In the genomic region with DNA sequence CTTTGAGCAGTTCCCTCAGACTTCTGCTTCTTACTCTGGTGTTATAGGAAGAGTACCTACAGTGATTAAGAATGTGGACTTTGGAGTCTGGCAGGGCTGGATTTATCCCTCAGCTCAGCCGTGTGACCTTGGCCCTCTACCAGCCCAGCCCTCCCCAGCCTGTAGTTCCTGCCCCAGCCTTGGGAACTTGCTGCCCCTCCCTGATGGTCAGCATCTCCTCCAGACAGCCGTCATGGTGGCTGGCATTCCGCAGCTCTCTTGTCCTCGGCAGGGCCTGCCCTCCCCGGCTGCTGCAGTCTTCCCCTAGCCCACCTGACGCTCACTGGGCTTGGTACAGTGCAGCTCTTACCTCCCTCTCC, we compare ENCODE assay signal across 29 cellular contexts. TPM values are rescaled to one million over a fixed set of nuclear protein-coding genes. Genes with fewer than 3 reads are reported as not detected.
DNase-seq lines count a peak whose midpoint lies in the region; ATAC-seq, FAIRE-seq and TF ChIP-seq lines count a peak whose summit lies in the region.
"Had no signal": no experiment of that assay in that cellular context is flagged by ENCODE, and none has a peak within 500 bp of the region (broad histone marks: within the 10 kb centered on the region; RNA-seq: fewer than 3 reads in every experiment).

No MANE protein-coding gene starts in this region.

- FAIRE-seq in K562 (lab: Jason Lieb, UNC), result no peak
- FAIRE-seq: GM19239, H1 had no signal

- peak overlapping the region in 1 of 2 experiments; percentile 45; a peak in 1 of 4 replicates for H3K9ac ChIP-seq in K562 (ENCODE audit: insufficient read depth in 1 of 2, low read depth in 2 of 2, low read length in 2 of 2)
- H3K9ac ChIP-seq: BLaER1, parathyroid adenoma had no signal

- H3K27me3 ChIP-seq in K562 (ENCODE audit: control insufficient read depth in 2 of 2, insufficient read depth in 2 of 2, low read length in 2 of 2) (no peaks in the 10 kb centered on the region), right cardiac atrium (ENCODE audit: control insufficient read depth, insufficient read depth) (no peaks in the 10 kb centered on the region), upper lobe of left lung (no peaks in the 10 kb centered on the region), tibial nerve (no peaks in the 10 kb centered on the region)
- H3K27me3 ChIP-seq: BLaER1, cardiac muscle cell, esophagus squamous epithelium, tibial artery had no signal

- no peak for TF ChIP-seq RAD21 in K562 (CRISPR knock-in tag; conservative IDR thresholded peaks at IDR 0.05 in 1 of 2, IDR thresholded peaks at IDR 0.05 in 1 of 2)

- CTCF ChIA-PET in K562 (lab: Yijun Ruan, JAX; ENCODE audit: low intra/inter-chr PET ratio), result no interaction called here

- in situ Hi-C loops in K562 (cut with MboI), result no loop called here

- H3K9me3 ChIP-seq in K562 (replicated peaks; ENCODE audit: control insufficient read depth, insufficient read depth, low read depth, low read length), result no peaks in the 10 kb centered on the region
- H3K9me3 ChIP-seq in right cardiac atrium (ENCODE audit: control insufficient read depth, low read length), result no peaks in the 10 kb centered on the region
- H3K9me3 ChIP-seq in upper lobe of left lung, result no peaks in the 10 kb centered on the region
- H3K9me3 ChIP-seq in tibial nerve, result no peaks in the 10 kb centered on the region
- H3K9me3 ChIP-seq: BLaER1, esophagus squamous epithelium, tibial artery had no signal

- no peak for ATAC-seq in K562
- peak in 1 of 2 donors; percentile 42 for ATAC-seq in right cardiac atrium
- peak; percentile 14 to 28 for ATAC-seq in upper lobe of left lung (ENCODE audit: low FRiP score in 2 of 2)
- ATAC-seq: activated naive CD4-positive, alpha-beta T cell treated with anti-CD3 and anti-CD28 coated beads, Interleukin-2, amount 50 U/mL, for 72 hours; stimulated activated naive CD8-positive, alpha-beta T cell treated with anti-CD3 and anti-CD28 coated beads, Interleukin-15, Interleukin-2, amounts not matched to agents 100 U/mL and 50 U/mL, for 24 hours had no signal

- H3K27ac ChIP-seq in K562 (ENCODE audit: extremely low read depth, low read depth, low read length), result no peak overlapping the region
- H3K27ac ChIP-seq in right cardiac atrium (ENCODE audit: low read length), result peak overlapping the region; percentile 25
- peak overlapping the region in 1 of 4 donors; percentile 25 for H3K27ac ChIP-seq in upper lobe of left lung
- H3K27ac ChIP-seq in tibial nerve, result no peak overlapping the region
- H3K27ac ChIP-seq: BLaER1, cardiac muscle cell, esophagus squamous epithelium, parathyroid adenoma, tibial artery had no signal

- no peaks in the 10 kb centered on the region; the same call in 1 of the 2 replicates for H4K20me1 ChIP-seq in K562 (replicated peaks; ENCODE audit: control insufficient read depth, insufficient read depth, low read length)

- WGBS in K562 (ENCODE audit: insufficient coverage, low coverage, missing lambda C conversion rate), result 88% methylated on average over 6 of the region's 6 CpGs
- 61% methylated on average over 6 of the region's 6 CpGs for WGBS in right cardiac atrium
- WGBS in upper lobe of left lung, 2 donors, result 86 to 96% methylated on average over 6 of the region's 6 CpGs
- WGBS in tibial nerve, 2 donors, result 69 to 73% methylated on average over 6 of the region's 6 CpGs

- H3K4me2 ChIP-seq in K562 (ENCODE audit: insufficient read depth, low read length), result no peak overlapping the region
- H3K4me2 ChIP-seq: BLaER1 had no signal

- no peaks in the 10 kb centered on the region for H3K79me2 ChIP-seq in K562 (ENCODE audit: control insufficient read depth, insufficient read depth, low read length)

- H3K9me1 ChIP-seq in K562 (ENCODE audit: control insufficient read depth, insufficient read depth, low read length), result no peaks in the 10 kb centered on the region

- no peak for DNase-seq in K562 (ENCODE audit: extremely low read depth in 1 of 4, low spot score in 3 of 4)
- no peak for DNase-seq in right cardiac atrium
- peak; percentile 85 for DNase-seq in mucosa of gallbladder (ENCODE audit: low spot score)
- DNase-seq in upper lobe of left lung, result no peak
- DNase-seq in tibial nerve (ENCODE audit: low spot score in 2 of 2), result no peak
- DNase-seq in NCI-H2171 treated with DMSO at 0.1 percent for 48 hours (lab: John Stamatoyannopoulos, UW), result no peak
- DNase-seq in pons (ENCODE audit: low spot score), result no peak
- DNase-seq: activated CD4-positive, alpha-beta memory T cell treated with anti-CD3 and anti-CD28 coated beads, Interleukin-2, amount 10 ng/mL, durations not matched to agents 7 days and 5 days; activated CD4-positive, alpha-beta T cell treated with anti-CD3 and anti-CD28 coated beads for 1 hour; activated CD8-positive, alpha-beta memory T cell treated with anti-CD3 and anti-CD28 coated beads, Interleukin-2, amount 50 U/mL, for 48 hours; aorta; DMS53; esophagus squamous epithelium; foreskin melanocyte; Karpas-422; NCI-H146; NCI-H2171; NCI-H524 treated with DMSO at 0.1 percent for 48 hours; stimulated activated naive CD8-positive, alpha-beta T cell treated with anti-CD3 and anti-CD28 coated beads, Interleukin-15, Interleukin-2, amounts not matched to agents 100 U/mL and 50 U/mL, for 24 hours; T-helper 1 cell; tibial artery had no signal

- BruUV-seq in K562 (replicated peaks; lab: Mats Ljungman, UMichigan), result no TSS peak

- no peak for TF ChIP-seq POLR2A in K562 (conservative IDR thresholded peaks at IDR 0.05)
- no peak for TF ChIP-seq POLR2A in upper lobe of left lung (IDR thresholded peaks at IDR 0.05)
- TF ChIP-seq POLR2A in tibial nerve (IDR thresholded peaks at IDR 0.05), result no peak

- TF ChIP-seq CTCF in K562 (IDR thresholded peaks at IDR 0.05 in 2 of 3, conservative IDR thresholded peaks at IDR 0.05 in 1 of 3; ENCODE audit: insufficient read depth in 2 of 3, low read depth in 1 of 3, low read length in 3 of 3), result no peak
- TF ChIP-seq CTCF in upper lobe of left lung (IDR thresholded peaks at IDR 0.05), result no peak
- no peak for TF ChIP-seq CTCF in tibial nerve (IDR thresholded peaks at IDR 0.05)

- H3K4me3 ChIP-seq in K562 (no peak overlapping the region), right cardiac atrium (ENCODE audit: low read length) (no peak overlapping the region), upper lobe of left lung (no peak overlapping the region), tibial nerve (no peak overlapping the region)
- H3K4me3 ChIP-seq: BLaER1, cardiac muscle cell, esophagus squamous epithelium, tibial artery had no signal

- peaks cover 94% of the 10 kb centered on the region; the same call in 2 of the 3 replicates for H3K36me3 ChIP-seq in K562 (ENCODE audit: control insufficient read depth, insufficient read depth, low read length)
- H3K36me3 ChIP-seq in upper lobe of left lung, result peaks cover 55 to 100% (median 100%) of the 10 kb centered on the region in 4 donors
- H3K36me3 ChIP-seq in tibial nerve, result peaks cover 9 to 100% (median 76%) of the 10 kb centered on the region in 3 donors

- POLR2A ChIA-PET in K562 (lab: Yijun Ruan, JAX), result interaction anchor here (0.6 to 0.7 kb wide), 2 partner anchors 10 to 78 kb away, joined by 3 to 5 read pairs; no protein-coding TSS in a partner anchor

- H3K4me1 ChIP-seq in K562 (replicated peaks in 1 of 2; ENCODE audit: control insufficient read depth in 2 of 2, insufficient read depth in 2 of 2, low read length in 2 of 2) (no peaks in the 10 kb centered on the region; a peak in 2 of 5 replicates), right cardiac atrium (ENCODE audit: control insufficient read depth, insufficient read depth, low read length) (peaks cover 9% of the 10 kb centered on the region), upper lobe of left lung (no peaks in the 10 kb centered on the region), tibial nerve (no peaks in the 10 kb centered on the region)
- H3K4me1 ChIP-seq: BLaER1, esophagus squamous epithelium, tibial artery had no signal

- intact Hi-C loops in K562 (cut with micrococcal nuclease), result no loop called here
- intact Hi-C loops in right cardiac atrium (cut with DNase I), result no loop called here

- TF ChIP-seq EP300 in K562 (IDR thresholded peaks at IDR 0.05; ENCODE audit: low read length), result no peak
- TF ChIP-seq EP300 in upper lobe of left lung (IDR thresholded peaks at IDR 0.05), result no peak
- no peak for TF ChIP-seq EP300 in tibial nerve (IDR thresholded peaks at IDR 0.05)

- no peak overlapping the region for H2AFZ ChIP-seq in K562 (ENCODE audit: low read depth, low read length)
- H2AFZ ChIP-seq: parathyroid adenoma had no signal

RNA-seq across cellular contexts. Expression of a gene that starts 21.9 kb away (rescaled TPM):
- not detected in 2 replicates for total RNA-seq in K562 (2011; cell fraction: chromatin; rRNA removed; ENCODE audit: low replicate concordance)
- total RNA-seq in K562 (2011; cell fraction: nucleolus; rRNA removed), result not detected in 2 replicates
- total RNA-seq in K562 (2011; cell fraction: nucleoplasm; rRNA removed), result 0.46 TPM in 1 of 2 replicates, not detected in the other
- total RNA-seq in K562 (2014; rRNA removed) (0.49 TPM in 1 of 2 replicates, not detected in the other), K562 (2014; rRNA removed; fragmentation: Illumina TruSeq; extraction: Trizol) (0.22 TPM in 1 of 2 replicates, not detected in the other), K562 (2015; rRNA removed; fragmentation: Illumina TruSeq; extraction: Trizol) (0.33 TPM in 1 of 2 replicates, not detected in the other), K562 (2021) (not detected in 2 replicates), right cardiac atrium (under 1 TPM in 3 of 4 donors, not detected in 1; 0.11 to 0.31 (median 0.15) TPM), mucosa of gallbladder (0.37 TPM), upper lobe of left lung (under 1 TPM in 3 of 6 donors, not detected in 3; 0.20 to 0.39 (median 0.30) TPM), tibial nerve (not detected)
- polyA plus RNA-seq in K562 (2011; rRNA removed) (0.19 and 0.33 TPM in 2 replicates), K562 (2014; fragmentation: Illumina TruSeq; extraction: Trizol) (0.51 TPM in 1 of 2 replicates, not detected in the other), K562 (2014; fragmentation: Nextera tagmentation; extraction: Ambion mirVana) (under 1 TPM; 0.25 to 0.56 TPM), K562 (2014; rRNA removed) (0.24 and 0.34 TPM in 2 replicates), right cardiac atrium (0.07 TPM)
- polyA plus RNA-seq in K562 (2011; cell fraction: cytosol; rRNA removed), result 0.03 and 0.34 TPM in 2 replicates
- 0.33 and 0.48 TPM in 2 replicates for polyA plus RNA-seq in K562 (2011; cell fraction: nucleus; rRNA removed)
- polyA plus RNA-seq in K562 (2012), result 0.36 and 0.91 TPM in 2 replicates
- not detected in 2 replicates for polyA minus RNA-seq in K562 (2011; rRNA and poly(A)+ RNA removed)
- not detected in 2 replicates for polyA minus RNA-seq in K562 (2011; cell fraction: cytosol; rRNA and poly(A)+ RNA removed)
- polyA minus RNA-seq in K562 (2011; cell fraction: nucleus; rRNA and poly(A)+ RNA removed), result not detected in 2 replicates
- total RNA-seq: aorta, cardiac muscle cell, esophagus squamous epithelium, RPMI7951 had no signal
- polyA plus RNA-seq: AG04450, aorta had no signal

RNA-seq across cellular contexts. Expression of a gene that starts 32.4 kb away (rescaled TPM):
- 172 and 205 TPM in 2 replicates for total RNA-seq in K562 (2011; cell fraction: chromatin; rRNA removed; ENCODE audit: low replicate concordance)
- 108 and 109 TPM in 2 replicates for total RNA-seq in K562 (2011; cell fraction: nucleolus; rRNA removed)
- total RNA-seq in K562 (2011; cell fraction: nucleoplasm; rRNA removed), result 116 and 119 TPM in 2 replicates
- total RNA-seq in K562 (2014; rRNA removed), result 32.4 and 35.3 TPM in 2 replicates
- 28.5 and 30.4 TPM in 2 replicates for total RNA-seq in K562 (2014; rRNA removed; fragmentation: Illumina TruSeq; extraction: Trizol)
- 32.0 and 33.3 TPM in 2 replicates for total RNA-seq in K562 (2015; rRNA removed; fragmentation: Illumina TruSeq; extraction: Trizol)
- 40.6 and 44.9 TPM in 2 replicates for total RNA-seq in K562 (2021)
- 47.8 and 50.6 TPM in 2 replicates for polyA plus RNA-seq in K562 (2011; rRNA removed)
- polyA plus RNA-seq in K562 (2011; cell fraction: cytosol; rRNA removed), result 48.0 and 51.9 TPM in 2 replicates
- polyA plus RNA-seq in K562 (2011; cell fraction: nucleus; rRNA removed), result 85.4 and 122 TPM in 2 replicates
- polyA plus RNA-seq in K562 (2012), result 45.5 and 57.8 TPM in 2 replicates
- polyA plus RNA-seq in K562 (2014; fragmentation: Illumina TruSeq; extraction: Trizol), result 40.3 and 44.4 TPM in 2 replicates
- 1 to 10 TPM; 8.2 to 9.9 TPM for polyA plus RNA-seq in K562 (2014; fragmentation: Nextera tagmentation; extraction: Ambion mirVana)
- 37.6 and 37.8 TPM in 2 replicates for polyA plus RNA-seq in K562 (2014; rRNA removed)
- 51.9 and 65.7 TPM in 2 replicates for polyA minus RNA-seq in K562 (2011; rRNA and poly(A)+ RNA removed)
- polyA minus RNA-seq in K562 (2011; cell fraction: cytosol; rRNA and poly(A)+ RNA removed), result 27.6 and 28.7 TPM in 2 replicates
- 28.7 and 48.8 TPM in 2 replicates for polyA minus RNA-seq in K562 (2011; cell fraction: nucleus; rRNA and poly(A)+ RNA removed)
- 10 to 100 TPM; 41.3 to 84.3 (median 47.2) TPM for total RNA-seq in right cardiac atrium
- polyA plus RNA-seq in right cardiac atrium, result 49.4 TPM
- total RNA-seq in mucosa of gallbladder, result 32.7 TPM
- 10 to 100 TPM; 43.7 to 66.1 (median 57.6) TPM for total RNA-seq in upper lobe of left lung
- 10 to 100 TPM; 33.3 to 45.5 (median 38.6) TPM for total RNA-seq in tibial nerve

RNA-seq across cellular contexts. Expression of a gene that starts 49.8 kb away (rescaled TPM):
- 33.6 and 67.8 TPM in 2 replicates for total RNA-seq in K562 (2011; cell fraction: chromatin; rRNA removed; ENCODE audit: low replicate concordance)
- 33.7 and 49.2 TPM in 2 replicates for total RNA-seq in K562 (2011; cell fraction: nucleolus; rRNA removed)
- 26.6 and 32.0 TPM in 2 replicates for total RNA-seq in K562 (2011; cell fraction: nucleoplasm; rRNA removed)
- total RNA-seq in K562 (2014; rRNA removed) (29.9 and 38.9 TPM in 2 replicates), K562 (2014; rRNA removed; fragmentation: Illumina TruSeq; extraction: Trizol) (12.6 and 13.5 TPM in 2 replicates), K562 (2015; rRNA removed; fragmentation: Illumina TruSeq; extraction: Trizol) (23.5 and 25.5 TPM in 2 replicates), K562 (2021) (40.2 and 40.6 TPM in 2 replicates), right cardiac atrium (10 to 100 TPM in 3 of 4 donors, 1 to 10 TPM in 1; 9.2 to 12.0 (median 11.7) TPM), mucosa of gallbladder (17.3 TPM), upper lobe of left lung (10 to 100 TPM; 18.8 to 44.0 (median 26.5) TPM), tibial nerve (10 to 100 TPM; 18.0 to 21.0 (median 20.6) TPM)
- polyA plus RNA-seq in K562 (2011; rRNA removed) (12.7 and 16.6 TPM in 2 replicates), K562 (2014; fragmentation: Illumina TruSeq; extraction: Trizol) (26.7 and 30.5 TPM in 2 replicates), K562 (2014; fragmentation: Nextera tagmentation; extraction: Ambion mirVana) (1 to 10 TPM; 1.1 to 1.4 TPM), K562 (2014; rRNA removed) (26.0 and 32.8 TPM in 2 replicates), right cardiac atrium (6.4 TPM)
- 12.3 and 19.3 TPM in 2 replicates for polyA plus RNA-seq in K562 (2011; cell fraction: cytosol; rRNA removed)
- polyA plus RNA-seq in K562 (2011; cell fraction: nucleus; rRNA removed), result 46.8 and 95.4 TPM in 2 replicates
- 23.7 and 24.3 TPM in 2 replicates for polyA plus RNA-seq in K562 (2012)
- polyA minus RNA-seq in K562 (2011; rRNA and poly(A)+ RNA removed), result 14.6 and 16.9 TPM in 2 replicates
- polyA minus RNA-seq in K562 (2011; cell fraction: cytosol; rRNA and poly(A)+ RNA removed), result 15.2 and 22.2 TPM in 2 replicates
- 24.9 and 29.5 TPM in 2 replicates for polyA minus RNA-seq in K562 (2011; cell fraction: nucleus; rRNA and poly(A)+ RNA removed)
